In the genomic region with DNA sequence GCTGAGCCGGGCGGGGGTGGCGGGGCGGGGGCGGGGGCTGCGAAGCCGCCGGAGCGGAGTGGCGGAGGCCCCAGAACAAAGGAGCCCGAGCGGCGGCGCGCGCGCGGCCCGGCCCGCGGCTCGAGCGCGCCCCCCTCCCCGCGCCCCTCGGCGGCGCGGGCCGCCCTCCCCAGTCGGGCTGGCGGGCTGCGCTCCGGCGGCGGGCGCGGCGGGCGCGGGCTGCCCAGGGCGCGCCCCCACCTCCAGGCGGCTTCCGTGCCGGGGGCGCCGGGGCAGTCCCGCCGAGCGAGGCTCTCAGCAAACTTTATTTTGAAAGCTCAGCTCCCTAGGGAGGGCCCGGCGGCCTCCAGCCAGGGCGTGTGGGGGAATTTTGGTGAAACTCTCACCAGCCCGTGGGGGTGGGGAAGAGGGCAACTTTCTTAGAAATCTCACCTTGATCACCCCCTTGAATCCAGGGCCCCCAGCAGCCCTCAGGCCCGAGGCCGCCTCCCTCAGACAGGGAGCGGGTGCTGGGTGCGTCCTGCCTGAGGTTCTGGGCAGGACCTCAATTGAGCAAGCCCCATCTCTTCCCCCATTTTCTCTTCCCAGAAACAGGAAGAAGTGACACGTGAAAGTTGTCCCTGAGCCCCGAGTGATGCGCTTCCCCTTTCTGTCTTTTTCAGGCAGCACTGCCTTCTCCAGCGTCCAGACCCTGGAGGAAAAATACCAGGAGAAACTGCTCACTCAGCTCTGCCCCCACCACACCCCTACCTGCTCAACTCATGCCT, we compare ENCODE assay signal across 8 cellular contexts. TPM values are rescaled to one million over a fixed set of nuclear protein-coding genes. Genes with fewer than 3 reads are reported as not detected.
A peak's percentile ranks its signal among the peaks of the same experiment; 100 is the strongest.
DNase-seq lines count a peak whose midpoint lies in the region; ATAC-seq and TF ChIP-seq lines count a peak whose summit lies in the region.

No MANE protein-coding gene starts in this region.

- H3K36me3 ChIP-seq in SK-N-SH (replicated peaks in 1 of 2; ENCODE audit: control insufficient read depth in 1 of 2, insufficient read depth in 2 of 2, low read length in 1 of 2): peaks cover 3 to 5% of the 10 kb centered on the region in 2 experiments
- peaks cover 6% of the 10 kb centered on the region for H3K36me3 ChIP-seq in iPS-18a (ENCODE audit: control insufficient read depth, low read depth, low read length)
- peaks cover 0 to 37% (median 0%) of the 10 kb centered on the region in 6 donors for H3K36me3 ChIP-seq in spleen

- peaks cover 11% of the 10 kb centered on the region; the same call in 1 of the 2 replicates for H4K20me1 ChIP-seq in SK-N-SH (ENCODE audit: insufficient read depth)

- H3K4me2 ChIP-seq in SK-N-SH: peak overlapping the region; percentile 88

- peak overlapping the region; percentile 86 for H3K4me3 Mint-ChIP-seq in activated naive CD8-positive, alpha-beta T cell treated with anti-CD3 and anti-CD28 coated beads, Interleukin-2, amount 50 U/mL, for 24 hours

- H3K4me3 ChIP-seq in SK-N-SH (ENCODE audit: low read depth in 2 of 2, low read length in 1 of 2): peak overlapping the region; percentile 66 to 69
- peak overlapping the region; percentile 74 for H3K4me3 ChIP-seq in iPS-18a (ENCODE audit: low read length)
- H3K4me3 ChIP-seq in spleen: peak overlapping the region; percentile 50 to 75 (median 64)

- 12% methylated on average over 29 of the region's 64 CpGs for WGBS in SK-N-SH (ENCODE audit: low lambda C conversion rate)
- 0 to 2% (median 1%) methylated on average over 11 to 64 of the region's 64 CpGs for WGBS in spleen, 5 donors

- POLR2A ChIA-PET in SK-N-SH (lab: Yijun Ruan, JAX): interaction anchor here (0.6 to 1.7 kb wide), 2 partner anchors 15 to 17 kb away, joined by 3 to 5 read pairs; no protein-coding TSS in a partner anchor

- no peak for ATAC-seq in SK-N-SH treated with all-trans-retinoic acid at 6 μM for 48 hours
- ATAC-seq in HG03135 (IDR thresholded peaks at IDR 0.05; ENCODE audit: unreplicated experiment): peak; percentile 35
- peak; percentile 55 for ATAC-seq in activated naive CD8-positive, alpha-beta T cell treated with anti-CD3 and anti-CD28 coated beads, Interleukin-2, amount 50 U/mL, for 24 hours

- H3K4me1 ChIP-seq in SK-N-SH (ENCODE audit: control insufficient read depth in 1 of 2, insufficient read depth in 2 of 2, low read depth in 1 of 2, low read length in 1 of 2): peaks cover 6 to 60% of the 10 kb centered on the region in 2 experiments; a peak in 3 of 4 replicates
- peaks cover 30% of the 10 kb centered on the region for H3K4me1 ChIP-seq in iPS-18a (ENCODE audit: control insufficient read depth, low read depth, low read length)
- peaks cover 40 to 91% (median 75%) of the 10 kb centered on the region in 6 donors for H3K4me1 ChIP-seq in spleen

- H3K27me3 ChIP-seq in SK-N-SH (ENCODE audit: insufficient read depth) (no peaks in the 10 kb centered on the region), iPS-18a (ENCODE audit: control insufficient read depth, insufficient read depth, low read length) (peaks cover 37% of the 10 kb centered on the region), spleen (replicated peaks in 1 of 7) (peaks cover 0 to 3% (median 0%) of the 10 kb centered on the region in 7 donors)

- peaks cover 82% of the 10 kb centered on the region for H3K4me1 Mint-ChIP-seq in activated naive CD8-positive, alpha-beta T cell treated with anti-CD3 and anti-CD28 coated beads, Interleukin-2, amount 50 U/mL, for 24 hours

- H3K9me2 ChIP-seq in SK-N-SH: no peaks in the 10 kb centered on the region

- no peak for TF ChIP-seq RAD21 in SK-N-SH (IDR thresholded peaks at IDR 0.05; ENCODE audit: low read length)

- H3K79me2 ChIP-seq in SK-N-SH (ENCODE audit: insufficient read depth): peaks cover 34% of the 10 kb centered on the region; the same call in 1 of the 2 replicates

- peaks cover 32% of the 10 kb centered on the region for H3K36me3 Mint-ChIP-seq in activated naive CD8-positive, alpha-beta T cell treated with anti-CD3 and anti-CD28 coated beads, Interleukin-2, amount 50 U/mL, for 24 hours (ENCODE audit: low read depth)

- CTCF ChIA-PET in SK-N-SH (lab: Yijun Ruan, JAX): interaction anchor here (0.6 to 1.5 kb wide), 2 partner anchors 47 to 161 kb away, joined by 3 to 7 read pairs; no protein-coding TSS in a partner anchor

- TF ChIP-seq CTCF in SK-N-SH (IDR thresholded peaks at IDR 0.05): no peak
- TF ChIP-seq CTCF in spleen (IDR thresholded peaks at IDR 0.05 in 8 of 11, conservative IDR thresholded peaks at IDR 0.05 in 3 of 11): no peak

- no peaks in the 10 kb centered on the region for H3K9me3 ChIP-seq in SK-N-SH
- no peaks in the 10 kb centered on the region for H3K9me3 ChIP-seq in iPS-18a (ENCODE audit: control insufficient read depth, low read depth, low read length)
- no peaks in the 10 kb centered on the region for H3K9me3 ChIP-seq in spleen

- TF ChIP-seq POLR2A in spleen (IDR thresholded peaks at IDR 0.05): no peak

- TF ChIP-seq EP300 in SK-N-SH (IDR thresholded peaks at IDR 0.05; ENCODE audit: borderline replicate concordance in 1 of 2, low read depth in 1 of 2, low read length in 1 of 2): no peak

- H3K9me3 Mint-ChIP-seq in activated naive CD8-positive, alpha-beta T cell treated with anti-CD3 and anti-CD28 coated beads, Interleukin-2, amount 50 U/mL, for 24 hours: peaks cover under 1% of the 10 kb centered on the region

- H3K27ac Mint-ChIP-seq in activated naive CD8-positive, alpha-beta T cell treated with anti-CD3 and anti-CD28 coated beads, Interleukin-2, amount 50 U/mL, for 24 hours: peak overlapping the region; percentile 81

- intact Hi-C loops in spleen (cut with DNase I; ENCODE audit: low total_unique reads): no loop called here

- H2AFZ ChIP-seq in SK-N-SH (ENCODE audit: low read depth): peak overlapping the region; percentile 82

- H3K27ac ChIP-seq in SK-N-SH (ENCODE audit: low read depth in 2 of 2, low read length in 1 of 2): peak overlapping the region in 1 of 2 experiments; percentile 91; a peak in 2 of 4 replicates
- no peak overlapping the region for H3K27ac ChIP-seq in iPS-18a (ENCODE audit: low read length)
- H3K27ac ChIP-seq in spleen: peak overlapping the region in 7 of 8 donors; percentile 83 to 93 (median 87)

- DNase-seq in SK-N-SH (peak; percentile 90), SKM-1 (lab: John Stamatoyannopoulos, UW; ENCODE audit: unreplicated experiment) (peak; percentile 80), spleen (peak; percentile 91), epidermal melanocyte (ENCODE audit: insufficient read length, low spot score) (no peak)
- DNase-seq in activated naive CD8-positive, alpha-beta T cell treated with anti-CD3 and anti-CD28 coated beads, Interleukin-2, amount 50 U/mL, for 24 hours: peak; percentile 81

- H3K9ac ChIP-seq in SK-N-SH (peak overlapping the region; percentile 76; the same call in 1 of the 2 replicates), iPS-18a (ENCODE audit: low read length) (peak overlapping the region; percentile 76)

- H3K27me3 Mint-ChIP-seq in activated naive CD8-positive, alpha-beta T cell treated with anti-CD3 and anti-CD28 coated beads, Interleukin-2, amount 50 U/mL, for 24 hours: no peaks in the 10 kb centered on the region

- peaks cover 13% of the 10 kb centered on the region for H3F3A ChIP-seq in SK-N-SH (replicated peaks; ENCODE audit: insufficient read depth)

TF ChIP-seq in SK-N-SH treated with all-trans-retinoic acid at 6 μM for 48 hours, 23 proteins besides CTCF, POLR2A, EP300 and RAD21:
- no peak for TF ChIP-seq ARNTL (CRISPR knock-in tag; IDR thresholded peaks at IDR 0.05; ENCODE audit: borderline replicate concordance, low read depth)
- no peak for TF ChIP-seq ZNF565 (CRISPR knock-in tag; conservative IDR thresholded peaks at IDR 0.05; ENCODE audit: low read depth)
- no peak for TF ChIP-seq ESRRG (CRISPR knock-in tag; IDR thresholded peaks at IDR 0.05)
- no peak for TF ChIP-seq SNAI2 (CRISPR knock-in tag; IDR thresholded peaks at IDR 0.05)
- TF ChIP-seq, protein P1, sequence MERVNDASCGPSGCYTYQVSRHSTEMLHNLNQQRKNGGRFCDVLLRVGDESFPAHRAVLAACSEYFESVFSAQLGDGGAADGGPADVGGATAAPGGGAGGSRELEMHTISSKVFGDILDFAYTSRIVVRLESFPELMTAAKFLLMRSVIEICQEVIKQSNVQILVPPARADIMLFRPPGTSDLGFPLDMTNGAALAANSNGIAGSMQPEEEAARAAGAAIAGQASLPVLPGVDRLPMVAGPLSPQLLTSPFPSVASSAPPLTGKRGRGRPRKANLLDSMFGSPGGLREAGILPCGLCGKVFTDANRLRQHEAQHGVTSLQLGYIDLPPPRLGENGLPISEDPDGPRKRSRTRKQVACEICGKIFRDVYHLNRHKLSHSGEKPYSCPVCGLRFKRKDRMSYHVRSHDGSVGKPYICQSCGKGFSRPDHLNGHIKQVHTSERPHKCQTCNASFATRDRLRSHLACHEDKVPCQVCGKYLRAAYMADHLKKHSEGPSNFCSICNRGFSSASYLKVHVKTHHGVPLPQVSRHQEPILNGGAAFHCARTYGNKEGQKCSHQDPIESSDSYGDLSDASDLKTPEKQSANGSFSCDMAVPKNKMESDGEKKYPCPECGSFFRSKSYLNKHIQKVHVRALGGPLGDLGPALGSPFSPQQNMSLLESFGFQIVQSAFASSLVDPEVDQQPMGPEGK (CRISPR knock-in tag; IDR thresholded peaks at IDR 0.05; ENCODE audit: borderline replicate concordance): no peak
- TF ChIP-seq, protein P2, sequence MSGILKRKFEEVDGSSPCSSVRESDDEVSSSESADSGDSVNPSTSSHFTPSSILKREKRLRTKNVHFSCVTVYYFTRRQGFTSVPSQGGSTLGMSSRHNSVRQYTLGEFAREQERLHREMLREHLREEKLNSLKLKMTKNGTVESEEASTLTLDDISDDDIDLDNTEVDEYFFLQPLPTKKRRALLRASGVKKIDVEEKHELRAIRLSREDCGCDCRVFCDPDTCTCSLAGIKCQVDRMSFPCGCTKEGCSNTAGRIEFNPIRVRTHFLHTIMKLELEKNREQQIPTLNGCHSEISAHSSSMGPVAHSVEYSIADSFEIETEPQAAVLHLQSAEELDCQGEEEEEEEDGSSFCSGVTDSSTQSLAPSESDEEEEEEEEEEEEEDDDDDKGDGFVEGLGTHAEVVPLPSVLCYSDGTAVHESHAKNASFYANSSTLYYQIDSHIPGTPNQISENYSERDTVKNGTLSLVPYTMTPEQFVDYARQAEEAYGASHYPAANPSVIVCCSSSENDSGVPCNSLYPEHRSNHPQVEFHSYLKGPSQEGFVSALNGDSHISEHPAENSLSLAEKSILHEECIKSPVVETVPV (CRISPR knock-in tag; IDR thresholded peaks at IDR 0.05): no peak
- no peak for TF ChIP-seq ZC3H10 (CRISPR knock-in tag; IDR thresholded peaks at IDR 0.05)
TF ChIP-seq in SK-N-SH treated with all-trans-retinoic acid at 6 μM for 48 hours: peak in this region for 0.

RNA-seq across cellular contexts. Expression of a gene that starts 0.8 kb away (rescaled TPM):
- 1.6 TPM in 2 replicates for polyA plus RNA-seq in SK-N-SH (2012; rRNA removed)
- 1.5 and 1.6 TPM in 2 replicates for polyA plus RNA-seq in SK-N-SH (2012; cell fraction: cytosol; rRNA removed)
- 7.2 and 8.0 TPM in 2 replicates for polyA plus RNA-seq in SK-N-SH (2012; cell fraction: nucleus; rRNA removed)
- total RNA-seq in spleen: 10 to 100 TPM; 18.9 to 27.6 (median 24.0) TPM
- polyA plus RNA-seq in spleen: 1 to 10 TPM; 1.6 to 3.9 (median 1.7) TPM

RNA-seq across cellular contexts. Expression of a gene that starts 58.8 kb away (rescaled TPM):
- polyA plus RNA-seq in SK-N-SH (2012; rRNA removed) (122 and 130 TPM in 2 replicates), spleen (100 to 1,000 TPM in 2 of 3 donors, 10 to 100 TPM in 1; 92.0 to 120 (median 103) TPM)
- polyA plus RNA-seq in SK-N-SH (2012; cell fraction: cytosol; rRNA removed): 128 and 130 TPM in 2 replicates
- 56.8 and 62.7 TPM in 2 replicates for polyA plus RNA-seq in SK-N-SH (2012; cell fraction: nucleus; rRNA removed)
- total RNA-seq in spleen: 10 to 100 TPM; 41.3 to 85.4 (median 52.0) TPM
